9 cellular contexts compared by ENCODE assay signal in genomic region chr1:164651378-164651951, GRCh38.
DNase-seq lines count a peak whose midpoint lies in the region; ATAC-seq, FAIRE-seq and TF ChIP-seq lines count a peak whose summit lies in the region.
"Had no signal": no experiment of that assay in that cellular context is flagged by ENCODE, and none has a peak within 500 bp of the region (broad histone marks: within the 10 kb centered on the region; RNA-seq: fewer than 3 reads in every experiment).

No MANE protein-coding gene starts in this region.

- peak; percentile 10 for DNase-seq in activated CD4-positive, alpha-beta T cell treated with anti-CD3 and anti-CD28 coated beads for 36 hours
- DNase-seq in activated CD4-positive, alpha-beta T cell treated with anti-CD3 and anti-CD28 coated beads, Interleukin-2, amount 50 U/mL, for 48 hours, result no peak
- no peak for DNase-seq in activated naive CD8-positive, alpha-beta T cell treated with anti-CD3 and anti-CD28 coated beads, Interleukin-2, amount 10 ng/mL, durations not matched to agents 7 days and 5 days
- no peak for DNase-seq in stimulated activated naive B cell treated with anti-CD40 and anti-IgM and Interleukin-4, amounts not matched to agents 10 μg/mL and 1 μg/mL and 100 μg/mL, for 72 hours
- DNase-seq in WERI-Rb-1, result no peak
- DNase-seq in HPDE6-E6E7 (ENCODE audit: extremely low spot score), result no peak
- DNase-seq: effector memory CD4-positive, alpha-beta T cell had no signal

- TF ChIP-seq CTCF in WERI-Rb-1 (IDR thresholded peaks at IDR 0.05; ENCODE audit: low read depth, low read length), result no peak

- no peak overlapping the region for H3K27ac ChIP-seq in WERI-Rb-1

- peaks cover 5% of the 10 kb centered on the region for H3K27me3 Mint-ChIP-seq in activated CD4-positive, alpha-beta T cell treated with anti-CD3 and anti-CD28 coated beads for 36 hours
- peaks cover 2% of the 10 kb centered on the region for H3K27me3 Mint-ChIP-seq in activated naive CD8-positive, alpha-beta T cell treated with anti-CD3 and anti-CD28 coated beads, Interleukin-2, amount 10 ng/mL, durations not matched to agents 7 days and 5 days
- H3K27me3 Mint-ChIP-seq in stimulated activated naive B cell treated with anti-CD40 and anti-IgM and Interleukin-4, amounts not matched to agents 10 μg/mL and 1 μg/mL and 100 μg/mL, for 72 hours, result peaks cover 15 to 25% of the 10 kb centered on the region in 2 donors

- H3K9me3 Mint-ChIP-seq in activated CD4-positive, alpha-beta T cell treated with anti-CD3 and anti-CD28 coated beads for 36 hours (ENCODE audit: low read depth), result no peaks in the 10 kb centered on the region
- peaks cover 4% of the 10 kb centered on the region for H3K9me3 Mint-ChIP-seq in activated naive CD8-positive, alpha-beta T cell treated with anti-CD3 and anti-CD28 coated beads, Interleukin-2, amount 10 ng/mL, durations not matched to agents 7 days and 5 days
- peaks cover 0 to 4% of the 10 kb centered on the region in 2 donors for H3K9me3 Mint-ChIP-seq in stimulated activated naive B cell treated with anti-CD40 and anti-IgM and Interleukin-4, amounts not matched to agents 10 μg/mL and 1 μg/mL and 100 μg/mL, for 72 hours

- CTCF ChIA-PET in activated CD4-positive, alpha-beta T cell treated with anti-CD3 and anti-CD28 coated beads for 36 hours (lab: Charles Lee), result interaction anchor here (0.5 kb wide), 1 partner anchor 53 kb away, joined by 3 read pairs; no protein-coding TSS in a partner anchor

- intact Hi-C loops in activated CD4-positive, alpha-beta T cell treated with anti-CD3 and anti-CD28 coated beads for 36 hours (cut with DNase I, micrococcal nuclease), result no loop called here

- H3K4me3 Mint-ChIP-seq in activated CD4-positive, alpha-beta T cell treated with anti-CD3 and anti-CD28 coated beads for 36 hours, result no peak overlapping the region
- H3K4me3 Mint-ChIP-seq in activated naive CD8-positive, alpha-beta T cell treated with anti-CD3 and anti-CD28 coated beads, Interleukin-2, amount 10 ng/mL, durations not matched to agents 7 days and 5 days, result peak overlapping the region; percentile 23
- H3K4me3 Mint-ChIP-seq in stimulated activated naive B cell treated with anti-CD40 and anti-IgM and Interleukin-4, amounts not matched to agents 10 μg/mL and 1 μg/mL and 100 μg/mL, for 72 hours, result peak overlapping the region; percentile 5 to 41

- POLR2A ChIA-PET in activated CD4-positive, alpha-beta T cell treated with anti-CD3 and anti-CD28 coated beads for 36 hours (lab: Charles Lee), result no interaction called here
- POLR2A ChIA-PET in activated naive CD8-positive, alpha-beta T cell treated with anti-CD3 and anti-CD28 coated beads, Interleukin-2, amount 10 ng/mL, durations not matched to agents 7 days and 5 days (lab: Charles Lee), result no interaction called here

- peak; percentile 87 for FAIRE-seq in islet of Langerhans (lab: Jason Lieb, UNC)

- no peak for ATAC-seq in activated CD4-positive, alpha-beta T cell treated with anti-CD3 and anti-CD28 coated beads for 36 hours
- ATAC-seq in activated naive CD8-positive, alpha-beta T cell treated with anti-CD3 and anti-CD28 coated beads, Interleukin-2, amount 10 ng/mL, durations not matched to agents 7 days and 5 days (ENCODE audit: low read depth), result peak; percentile 36
- peak; percentile 67 to 82 for ATAC-seq in stimulated activated naive B cell treated with anti-CD40 and anti-IgM and Interleukin-4, amounts not matched to agents 10 μg/mL and 1 μg/mL and 100 μg/mL, for 72 hours (replicated peaks)
- no peak for ATAC-seq in GM21529 (IDR thresholded peaks at IDR 0.05; ENCODE audit: unreplicated experiment)

- H3K36me3 Mint-ChIP-seq in activated CD4-positive, alpha-beta T cell treated with anti-CD3 and anti-CD28 coated beads for 36 hours (ENCODE audit: low read depth), result no peaks in the 10 kb centered on the region
- no peaks in the 10 kb centered on the region for H3K36me3 Mint-ChIP-seq in activated naive CD8-positive, alpha-beta T cell treated with anti-CD3 and anti-CD28 coated beads, Interleukin-2, amount 10 ng/mL, durations not matched to agents 7 days and 5 days
- peaks cover 0 to 1% of the 10 kb centered on the region in 2 donors for H3K36me3 Mint-ChIP-seq in stimulated activated naive B cell treated with anti-CD40 and anti-IgM and Interleukin-4, amounts not matched to agents 10 μg/mL and 1 μg/mL and 100 μg/mL, for 72 hours

- H3K4me1 Mint-ChIP-seq in activated CD4-positive, alpha-beta T cell treated with anti-CD3 and anti-CD28 coated beads for 36 hours, result peaks cover 4% of the 10 kb centered on the region
- H3K4me1 Mint-ChIP-seq in activated naive CD8-positive, alpha-beta T cell treated with anti-CD3 and anti-CD28 coated beads, Interleukin-2, amount 10 ng/mL, durations not matched to agents 7 days and 5 days, result peaks cover 7% of the 10 kb centered on the region
- H3K4me1 Mint-ChIP-seq in stimulated activated naive B cell treated with anti-CD40 and anti-IgM and Interleukin-4, amounts not matched to agents 10 μg/mL and 1 μg/mL and 100 μg/mL, for 72 hours, result peaks cover 6 to 10% of the 10 kb centered on the region in 2 donors

- no peaks in the 10 kb centered on the region for H3K36me3 ChIP-seq in WERI-Rb-1

- H3K27me3 ChIP-seq in WERI-Rb-1 (ENCODE audit: insufficient read depth, low read depth, severe bottlenecking), result no peaks in the 10 kb centered on the region

- no peaks in the 10 kb centered on the region for H3K9me3 ChIP-seq in WERI-Rb-1 (ENCODE audit: severe bottlenecking)

- H3K27ac Mint-ChIP-seq in activated CD4-positive, alpha-beta T cell treated with anti-CD3 and anti-CD28 coated beads for 36 hours, result no peak overlapping the region
- H3K27ac Mint-ChIP-seq in activated naive CD8-positive, alpha-beta T cell treated with anti-CD3 and anti-CD28 coated beads, Interleukin-2, amount 10 ng/mL, durations not matched to agents 7 days and 5 days, result no peak overlapping the region
- no peak overlapping the region for H3K27ac Mint-ChIP-seq in stimulated activated naive B cell treated with anti-CD40 and anti-IgM and Interleukin-4, amounts not matched to agents 10 μg/mL and 1 μg/mL and 100 μg/mL, for 72 hours

- H3K4me3 ChIP-seq in WERI-Rb-1 (ENCODE audit: low read depth, low read length), result no peak overlapping the region

Comparison
In these comparisons a context has a peak if more than half of its experiments do, and no peak if none do; other contexts are left out.
1. ATAC-seq: peak in activated naive CD8-positive, alpha-beta T cell treated with anti-CD3 and anti-CD28 coated beads, Interleukin-2, amount 10 ng/mL, durations not matched to agents 7 days and 5 days (single experiment) and stimulated activated naive B cell treated with anti-CD40 and anti-IgM and Interleukin-4, amounts not matched to agents 10 μg/mL and 1 μg/mL and 100 μg/mL, for 72 hours (2 of 2); none in activated CD4-positive, alpha-beta T cell treated with anti-CD3 and anti-CD28 coated beads for 36 hours (single experiment) and GM21529 (single experiment).